In the genomic region with DNA sequence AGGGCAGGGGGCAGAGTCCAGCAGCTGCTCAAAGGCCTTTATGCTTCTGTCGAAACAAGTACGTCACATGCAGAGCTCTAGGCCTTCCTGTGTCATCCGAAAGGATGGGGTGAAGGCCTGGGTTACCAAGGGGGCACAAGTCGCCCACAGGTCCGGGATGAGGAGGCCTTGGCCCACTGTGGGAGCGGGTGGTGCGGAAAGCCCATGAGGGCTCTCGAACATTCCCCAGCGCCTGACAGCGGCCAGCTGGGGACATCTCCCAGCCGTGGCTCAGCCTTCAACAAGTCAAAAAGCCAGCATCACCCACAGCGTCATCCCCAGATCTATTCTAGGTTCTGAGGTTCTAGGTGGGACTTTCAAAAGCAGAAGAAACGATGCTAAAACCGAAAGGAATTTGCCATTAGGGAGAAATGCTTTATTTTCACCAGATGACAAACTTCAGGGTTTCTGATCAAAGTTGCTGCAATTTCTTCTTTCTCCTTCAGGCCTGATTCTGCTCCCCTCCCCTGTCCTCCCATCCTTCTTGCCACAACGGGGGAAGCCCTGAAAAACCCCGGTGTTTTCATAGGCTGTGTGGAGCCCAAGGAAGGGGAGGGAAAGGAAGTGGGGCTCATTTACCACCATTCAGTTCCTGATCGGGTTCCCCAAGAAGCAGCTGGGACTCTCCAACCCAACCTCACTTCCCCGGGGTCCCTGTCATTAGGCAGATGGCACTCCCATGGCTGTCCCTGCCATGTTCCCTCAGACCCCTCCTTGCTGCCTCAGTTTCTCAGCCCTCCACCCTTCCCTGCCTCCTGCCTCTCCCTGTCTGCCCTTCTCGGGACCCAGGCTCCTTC, we compare ENCODE assay signal across 9 cellular contexts. TPM values are rescaled to one million over a fixed set of nuclear protein-coding genes. Genes with fewer than 3 reads are reported as not detected.
DNase-seq lines count a peak whose midpoint lies in the region; ATAC-seq and TF ChIP-seq lines count a peak whose summit lies in the region.
"Had no signal": no experiment of that assay in that cellular context is flagged by ENCODE, and none has a peak within 500 bp of the region (broad histone marks: within the 10 kb centered on the region; RNA-seq: fewer than 3 reads in every experiment).

No MANE protein-coding gene starts in this region.

- peak overlapping the region; percentile 54 to 93 (median 70) for H3K27ac Mint-ChIP-seq in naive B cell

- H3K4me3 Mint-ChIP-seq in naive B cell, result peak overlapping the region in 5 of 8 donors; percentile 38 to 78 (median 69)

- H3K27me3 ChIP-seq in aorta (ENCODE audit: control insufficient read depth in 1 of 2, insufficient read depth in 2 of 2, low read length in 1 of 2) (no peaks in the 10 kb centered on the region), brain microvascular endothelial cell (replicated peaks) (no peaks in the 10 kb centered on the region)

- H3K4me1 Mint-ChIP-seq in naive B cell, result peaks cover 53 to 74% (median 53%) of the 10 kb centered on the region in 3 donors

- WGBS in aorta, 2 donors, result 79 to 85% methylated on average over 19 of the region's 19 CpGs

- H3K4me1 ChIP-seq in aorta (ENCODE audit: control insufficient read depth in 1 of 2, insufficient read depth in 2 of 2, low read length in 2 of 2), result no peaks in the 10 kb centered on the region

- H3K36me3 ChIP-seq in aorta (ENCODE audit: control insufficient read depth in 1 of 2, insufficient read depth in 2 of 2, low read length in 1 of 2) (no peaks in the 10 kb centered on the region), brain microvascular endothelial cell (replicated peaks) (no peaks in the 10 kb centered on the region)

- H3K27ac ChIP-seq in aorta (ENCODE audit: low read depth in 1 of 2, low read length in 2 of 2) (no peak overlapping the region), brain microvascular endothelial cell (no peak overlapping the region)

- DNase-seq in naive B cell, result peak; percentile 9
- DNase-seq in NCI-H1105 (lab: John Stamatoyannopoulos, UW), result no peak
- DNase-seq in aorta, result no peak
- no peak for DNase-seq in activated CD4-positive, alpha-beta T cell treated with anti-CD3 and anti-CD28 coated beads, Interleukin-2, amount 50 U/mL, for 48 hours
- DNase-seq in brain microvascular endothelial cell, result no peak

- H3K27me3 Mint-ChIP-seq in naive B cell, result peaks cover 0 to 14% (median 13%) of the 10 kb centered on the region in 3 donors

- H3K4me3 ChIP-seq in aorta (ENCODE audit: low read length in 2 of 2) (no peak overlapping the region), brain microvascular endothelial cell (ENCODE audit: low read depth, low read length) (no peak overlapping the region)

- peaks cover 13 to 40% of the 10 kb centered on the region in 2 donors for H3K36me3 Mint-ChIP-seq in naive B cell

- H3K9me3 Mint-ChIP-seq in naive B cell, result peaks cover 14 to 38% (median 34%) of the 10 kb centered on the region in 7 donors

- TF ChIP-seq CTCF in brain microvascular endothelial cell (IDR thresholded peaks at IDR 0.05; ENCODE audit: low read depth, low read length, missing control alignments), result no peak

- ATAC-seq in GM18508 (IDR thresholded peaks at IDR 0.05; ENCODE audit: insufficient read depth, unreplicated experiment) (peak; percentile 29), GM21528 (IDR thresholded peaks at IDR 0.05; ENCODE audit: low FRiP score, unreplicated experiment) (peak; percentile 44), HG03469 (IDR thresholded peaks at IDR 0.05; ENCODE audit: unreplicated experiment) (peak; percentile 18), naive B cell (ENCODE audit: low read depth in 2 of 2) (peak; percentile 14 to 24), aorta (ENCODE audit: low FRiP score) (no peak)
- ATAC-seq: Panc1 had no signal

- peaks cover 3% of the 10 kb centered on the region for H3K9me3 ChIP-seq in aorta (ENCODE audit: control insufficient read depth, low read length)

- intact Hi-C loops in aorta (cut with DNase I), result no loop called here

- in situ Hi-C loops in brain microvascular endothelial cell (cut with HindIII; ENCODE audit: low pct_ligation_motif_present, low sequenced_read_pairs), result no loop called here

RNA-seq across cellular contexts. Expression of gene GPR137B, which starts 17.6 kb away (rescaled TPM):
- 1 to 10 TPM; 1.1 to 4.0 (median 2.6) TPM for polyA plus RNA-seq in naive B cell (ENCODE audit: low read depth in 6 of 6)
- 10 to 100 TPM; 19.2 to 21.3 TPM for total RNA-seq in aorta
- polyA plus RNA-seq in aorta, result 10 to 100 TPM; 15.4 to 19.8 TPM
